In the genomic region with DNA sequence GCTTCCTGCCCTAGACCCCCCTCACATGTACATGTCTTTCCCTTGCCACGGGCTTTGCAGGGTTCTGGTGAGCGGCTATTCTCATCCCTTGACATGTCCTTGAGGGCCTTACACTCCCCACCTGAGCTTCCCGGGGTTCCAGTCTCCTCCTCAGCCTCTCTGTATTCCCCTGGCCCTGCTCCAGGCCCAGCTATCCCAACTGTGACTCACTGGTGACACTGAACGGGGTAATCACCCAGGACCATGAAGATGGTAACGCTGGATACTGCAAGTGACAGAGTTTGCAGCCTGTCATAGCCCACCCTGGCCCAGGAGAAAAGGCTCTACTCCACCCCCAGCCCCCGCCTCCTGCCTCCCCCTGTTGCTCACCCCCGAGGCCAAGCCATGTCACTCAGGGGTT, we compare ENCODE assay signal across 4 cellular contexts.
TF ChIP-seq lines count a peak whose summit lies in the region.

No MANE protein-coding gene starts in this region.

TF ChIP-seq in SK-N-SH, 30 proteins besides CTCF, POLR2A, EP300 and RAD21:
- TF ChIP-seq POLR2AphosphoS5 (IDR thresholded peaks at IDR 0.05; ENCODE audit: low read depth, low read length): no peak
- 0 out of 2 replicates have a peak, but pooled peaks have one; percentile 8 for TF ChIP-seq FOSL2 (IDR thresholded peaks at IDR 0.05; ENCODE audit: borderline replicate concordance, low read depth)

TF ChIP-seq in SK-N-SH treated with all-trans-retinoic acid at 6 μM for 48 hours, 23 proteins besides CTCF, POLR2A, EP300 and RAD21:
- TF ChIP-seq ZNF70 (CRISPR knock-in tag; IDR thresholded peaks at IDR 0.05) (no peak), OSR1 (CRISPR knock-in tag; IDR thresholded peaks at IDR 0.05) (no peak), TOX (CRISPR knock-in tag; IDR thresholded peaks at IDR 0.05; ENCODE audit: borderline replicate concordance) (no peak), TCF4 (CRISPR knock-in tag; IDR thresholded peaks at IDR 0.05; ENCODE audit: borderline replicate concordance) (no peak), PPARA (CRISPR knock-in tag; IDR thresholded peaks at IDR 0.05; ENCODE audit: borderline replicate concordance) (no peak), ZFP30 (CRISPR knock-in tag; IDR thresholded peaks at IDR 0.05) (no peak), ARNTL (CRISPR knock-in tag; IDR thresholded peaks at IDR 0.05; ENCODE audit: borderline replicate concordance, low read depth) (no peak)

TF ChIP-seq in IMR-90, 13 proteins besides CTCF, POLR2A, EP300 and RAD21:
- no peak for TF ChIP-seq MAFK (IDR thresholded peaks at IDR 0.05; ENCODE audit: low read depth, low read length)
- no peak for TF ChIP-seq CEBPB (IDR thresholded peaks at IDR 0.05; ENCODE audit: low read depth, low read length)
- TF ChIP-seq SMC3 (IDR thresholded peaks at IDR 0.05; ENCODE audit: low read depth, low read length): no peak
- TF ChIP-seq MXI1 (IDR thresholded peaks at IDR 0.05; ENCODE audit: borderline replicate concordance, low read depth, low read length): no peak
- TF ChIP-seq RFX5 (IDR thresholded peaks at IDR 0.05; ENCODE audit: low read depth, low read length): no peak
- TF ChIP-seq MAZ (IDR thresholded peaks at IDR 0.05; ENCODE audit: borderline replicate concordance, low read depth, low read length): no peak
- no peak for TF ChIP-seq FOS (IDR thresholded peaks at IDR 0.05; ENCODE audit: low read depth, low read length)
- no peak for TF ChIP-seq BHLHE40 (IDR thresholded peaks at IDR 0.05; ENCODE audit: low read depth, low read length)
- TF ChIP-seq CHD1 (IDR thresholded peaks at IDR 0.05; ENCODE audit: low read depth, low read length): no peak
- TF ChIP-seq NFE2L2 (IDR thresholded peaks at IDR 0.05; ENCODE audit: low read depth, low read length): no peak

TF ChIP-seq in K562, 482 proteins besides CTCF, POLR2A, EP300 and RAD21:
- no peak for TF ChIP-seq SMAD1 (IDR thresholded peaks at IDR 0.05; ENCODE audit: low read depth, low read length, partially characterized antibody)
- 0 out of 2 replicates have a peak, but pooled peaks have one; percentile 33 for TF ChIP-seq NFIC (IDR thresholded peaks at IDR 0.05)
- TF ChIP-seq ELF1 (tag; IDR thresholded peaks at IDR 0.05): no peak
TF ChIP-seq in K562: peak in this region for 1.
